Comparison of ENCODE assay signal across 24 cellular contexts in the genomic region with DNA sequence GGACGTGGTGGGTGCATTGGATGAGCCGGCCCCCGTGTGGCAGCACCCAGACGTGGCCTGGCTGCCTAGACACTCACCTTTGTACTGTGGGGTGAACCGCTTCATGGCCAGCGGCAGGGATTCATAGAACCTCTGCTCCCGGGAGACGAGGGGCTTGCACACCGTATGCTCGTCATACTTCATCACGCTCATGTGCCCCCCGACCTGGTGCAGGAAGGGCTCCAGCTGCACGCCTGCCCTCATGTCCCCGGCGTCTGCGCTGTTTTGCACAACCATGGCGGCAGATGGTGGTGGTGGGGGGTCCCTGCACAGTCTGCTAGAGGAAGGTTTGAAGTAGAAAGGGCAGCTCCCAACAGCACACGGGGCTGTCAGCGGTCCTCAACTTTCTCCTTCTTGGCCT. TPM values are rescaled to one million over a fixed set of nuclear protein-coding genes. Genes with fewer than 3 reads are reported as not detected.
"Had no signal": no experiment of that assay in that cellular context is flagged by ENCODE, and none has a peak within 500 bp of the region (broad histone marks: within the 10 kb centered on the region; RNA-seq: fewer than 3 reads in every experiment).

No MANE protein-coding gene starts in this region.

- H3K79me2 ChIP-seq: hepatocyte, parathyroid adenoma had no signal

- DNase-seq: colonic mucosa; dermis blood vessel endothelial cell; esophagus squamous epithelium; foreskin fibroblast; left cardiac atrium; left ventricle myocardium superior; mesenchymal stem cell; midbrain; occipital lobe; retina; sigmoid colon; small intestine; stimulated activated CD4-positive, alpha-beta T cell treated with anti-CD3 and anti-CD28 coated beads, Interleukin-2, amount 100 ng/mL, for 48 hours; stimulated activated naive CD4-positive, alpha-beta T cell treated with Interleukin-2 at 50 U/mL for 16 hours; tibial artery; upper lobe of right lung had no signal

- H2AFZ ChIP-seq: hepatocyte, neural progenitor cell, parathyroid adenoma had no signal

- H3K4me3 ChIP-seq: colonic mucosa, esophagus squamous epithelium, hepatocyte, lung, neural progenitor cell, prostate gland, sigmoid colon, tibial artery, upper lobe of right lung, vagina had no signal

- H3K27me3 ChIP-seq: colonic mucosa, esophagus squamous epithelium, hepatocyte, neural progenitor cell, sigmoid colon, tibial artery, upper lobe of right lung, vagina had no signal

- H3K4me2 ChIP-seq: hepatocyte, neural progenitor cell had no signal

- H3K36me3 ChIP-seq: colonic mucosa, neural progenitor cell, prostate gland, tibial artery, upper lobe of right lung, vagina had no signal

- H3K27ac ChIP-seq: colonic mucosa, esophagus squamous epithelium, hepatocyte, neural progenitor cell, parathyroid adenoma, prostate gland, sigmoid colon, tibial artery, upper lobe of right lung, vagina had no signal

- H3K9ac ChIP-seq: neural progenitor cell, parathyroid adenoma had no signal

- H3K9me3 ChIP-seq: colonic mucosa, esophagus squamous epithelium, prostate gland, sigmoid colon, tibial artery, upper lobe of right lung, vagina had no signal

- ATAC-seq: left cardiac atrium; left ventricle myocardium superior; natural killer cell treated with Interleukin-12 subunit alpha and Interleukin-12 subunit beta and Interleukin-15 and Interleukin-18, amount 100 ng/mL, for 72 hours; upper lobe of right lung had no signal

RNA-seq across cellular contexts. Expression of gene IP6K3, which starts 11.5 kb away (rescaled TPM):
- total RNA-seq: natural killer cell treated with Interleukin-12 subunit alpha and Interleukin-12 subunit beta and Interleukin-15 and Interleukin-18, amount 100 ng/mL, for 72 hours; occipital lobe; temporal lobe had no signal
